4 cellular contexts compared by ENCODE assay signal in genomic region chr1:47132665-47133064, GRCh38. TPM values are rescaled to one million over a fixed set of nuclear protein-coding genes. Genes with fewer than 3 reads are reported as not detected.
"Had no signal": no experiment of that assay in that cellular context is flagged by ENCODE, and none has a peak within 500 bp of the region (broad histone marks: within the 10 kb centered on the region; RNA-seq: fewer than 3 reads in every experiment).

No MANE protein-coding gene starts in this region.

RNA-seq across cellular contexts. Expression of gene CYP4A22, which starts 4.6 kb away (rescaled TPM):
- total RNA-seq: LHCN-M2, M059J, MCF 10A, NCI-H460 had no signal

RNA-seq across cellular contexts. Expression of gene PDZK1IP1, which starts 57.2 kb away (rescaled TPM):
- total RNA-seq: LHCN-M2, NCI-H460 had no signal
